ENCODE assay signal across 15 cellular contexts in genomic region chr2:112658820-112659667, GRCh38. TPM values are rescaled to one million over a fixed set of nuclear protein-coding genes. Genes with fewer than 3 reads are reported as not detected.
DNase-seq lines count a peak whose midpoint lies in the region; ATAC-seq and TF ChIP-seq lines count a peak whose summit lies in the region.
"Had no signal": no experiment of that assay in that cellular context is flagged by ENCODE, and none has a peak within 500 bp of the region (broad histone marks: within the 10 kb centered on the region; RNA-seq: fewer than 3 reads in every experiment).

No MANE protein-coding gene starts in this region.

- no peaks in the 10 kb centered on the region for H3K27me3 ChIP-seq in H7 (ENCODE audit: control insufficient read depth, insufficient read depth, low read length)
- H3K27me3 ChIP-seq: heart right ventricle, transverse colon had no signal

- no peak for DNase-seq in CD14-positive monocyte (ENCODE audit: low spot score)
- no peak for DNase-seq in Calu3
- no peak for DNase-seq in left lobe of liver (ENCODE audit: low spot score)
- no peak for DNase-seq in NCI-H748 (lab: John Stamatoyannopoulos, UW; ENCODE audit: unreplicated experiment)
- no peak for DNase-seq in H7
- DNase-seq: GOT3; heart right ventricle; left ventricle myocardium superior; NCI-H2227 treated with DMSO at 0.1 percent for 48 hours; nucleus accumbens; stimulated activated CD4-positive, alpha-beta T cell treated with anti-CD3 and anti-CD28 coated beads, Interleukin-12 subunit alpha, Interleukin-12 subunit beta, amount 100 ng/mL, for 4 hours; transverse colon had no signal

- intact Hi-C loops in CD14-positive monocyte (cut with micrococcal nuclease) (no loop called here), Calu3 (cut with micrococcal nuclease; ENCODE audit: unreplicated experiment) (no loop called here)

- TF ChIP-seq CTCF in CD14-positive monocyte (IDR thresholded peaks at IDR 0.05): no peak
- no peak for TF ChIP-seq CTCF in Calu3 (IDR thresholded peaks at IDR 0.05; ENCODE audit: unreplicated experiment)

- H3K36me3 Mint-ChIP-seq in CD14-positive monocyte (peaks cover 86 to 95% of the 10 kb centered on the region in 2 donors), Calu3 (ENCODE audit: insufficient read depth, unreplicated experiment) (peaks cover 88% of the 10 kb centered on the region)
- H3K36me3 Mint-ChIP-seq in activated T-helper 17 cell treated with anti-CD3 and anti-CD28 coated beads, Interleukin-2, amount 50 U/mL, for 72 hours (ENCODE audit: low read depth): peaks cover 100% of the 10 kb centered on the region

- H3K36me3 ChIP-seq in H7 (replicated peaks; ENCODE audit: control insufficient read depth, insufficient read depth, low read length): peaks cover 37% of the 10 kb centered on the region

- H3K27me3 Mint-ChIP-seq in CD14-positive monocyte (ENCODE audit: low read depth in 3 of 3) (no peaks in the 10 kb centered on the region), Calu3 (ENCODE audit: unreplicated experiment) (no peaks in the 10 kb centered on the region)
- no peaks in the 10 kb centered on the region for H3K27me3 Mint-ChIP-seq in activated T-helper 17 cell treated with anti-CD3 and anti-CD28 coated beads, Interleukin-2, amount 50 U/mL, for 72 hours

- H3K4me1 Mint-ChIP-seq in CD14-positive monocyte: peaks cover 27% of the 10 kb centered on the region
- peaks cover 18% of the 10 kb centered on the region for H3K4me1 Mint-ChIP-seq in Calu3 (ENCODE audit: low read depth, unreplicated experiment)
- peaks cover 36% of the 10 kb centered on the region for H3K4me1 Mint-ChIP-seq in activated T-helper 17 cell treated with anti-CD3 and anti-CD28 coated beads, Interleukin-2, amount 50 U/mL, for 72 hours

- CTCF ChIA-PET in Calu3 (lab: Charles Lee): interaction anchor here (1.3 kb wide), 1 partner anchor 67 kb away, joined by 4 read pairs; no protein-coding TSS in a partner anchor

- ATAC-seq in activated T-helper 17 cell treated with anti-CD3 and anti-CD28 coated beads, Interleukin-2, amount 50 U/mL, for 72 hours (replicated peaks): no peak
- ATAC-seq in left lobe of liver (peak; percentile 70), GM18907 (IDR thresholded peaks at IDR 0.05; ENCODE audit: unreplicated experiment) (no peak), GM19452 (IDR thresholded peaks at IDR 0.05; ENCODE audit: unreplicated experiment) (no peak)
- ATAC-seq: left ventricle myocardium superior had no signal

- H3K27ac Mint-ChIP-seq in CD14-positive monocyte: peak overlapping the region in 5 of 7 donors; percentile 47 to 88 (median 76)
- peak overlapping the region; percentile 42 for H3K27ac Mint-ChIP-seq in Calu3 (ENCODE audit: unreplicated experiment)
- peak overlapping the region; percentile 54 for H3K27ac Mint-ChIP-seq in activated T-helper 17 cell treated with anti-CD3 and anti-CD28 coated beads, Interleukin-2, amount 50 U/mL, for 72 hours

- no TSS peak for BruUV-seq in Calu3 (replicated peaks; lab: Mats Ljungman, UMichigan)

- no peak overlapping the region for H3K4me3 Mint-ChIP-seq in CD14-positive monocyte
- H3K4me3 Mint-ChIP-seq in Calu3 (ENCODE audit: low read depth, unreplicated experiment): no peak overlapping the region
- no peak overlapping the region for H3K4me3 Mint-ChIP-seq in activated T-helper 17 cell treated with anti-CD3 and anti-CD28 coated beads, Interleukin-2, amount 50 U/mL, for 72 hours

- no peak overlapping the region for H3K4me3 ChIP-seq in H7 (ENCODE audit: insufficient read depth, low read depth, low read length)
- H3K4me3 ChIP-seq: heart right ventricle, transverse colon had no signal

- H3K9me3 Mint-ChIP-seq in CD14-positive monocyte (no peaks in the 10 kb centered on the region), Calu3 (ENCODE audit: low read depth, unreplicated experiment) (no peaks in the 10 kb centered on the region)
- H3K9me3 Mint-ChIP-seq in activated T-helper 17 cell treated with anti-CD3 and anti-CD28 coated beads, Interleukin-2, amount 50 U/mL, for 72 hours: no peaks in the 10 kb centered on the region

RNA-seq across cellular contexts. Expression of gene SLC20A1, which starts 13.3 kb away (rescaled TPM):
- polyA plus RNA-seq in CD14-positive monocyte: 10 to 100 TPM; 16.1 to 36.3 TPM
- total RNA-seq in Calu3 (2022) (71.7 and 84.5 TPM in 2 replicates), left lobe of liver (12.9 TPM)
- total RNA-seq in activated T-helper 17 cell treated with anti-CD3 and anti-CD28 coated beads, Interleukin-2, amount 50 U/mL, for 72 hours: 100 to 1,000 TPM in 1 of 2 donors, 10 to 100 TPM in 1; 77.3 to 124 TPM
- total RNA-seq in H7 (2014; rRNA removed; shearing (Covaris generic)): 33.6 and 34.3 TPM in 2 replicates
